8 cellular contexts compared by ENCODE assay signal in genomic region chr17:78041401-78042179, GRCh38.
A peak's percentile ranks its signal among the peaks of the same experiment; 100 is the strongest.
DNase-seq lines count a peak whose midpoint lies in the region; ATAC-seq and TF ChIP-seq lines count a peak whose summit lies in the region.

No MANE protein-coding gene starts in this region.

- H3K27ac Mint-ChIP-seq in T-helper 1 cell treated with Interleukin-12 subunit alpha and Interleukin-12 subunit beta and Interleukin-4 antibody, amounts not matched to agents 30 μg/mL and 1 μg/mL, for 36 hours = no peak overlapping the region
- H3K27ac Mint-ChIP-seq in immature natural killer cell = peak overlapping the region in 4 of 6 donors; percentile 10 to 75 (median 34)

- no peak for TF ChIP-seq CTCF in thoracic aorta (IDR thresholded peaks at IDR 0.05)

- no peaks in the 10 kb centered on the region for H3K27me3 ChIP-seq in adipocyte (replicated peaks; ENCODE audit: control insufficient read depth, insufficient read depth, low read length)
- H3K27me3 ChIP-seq in thoracic aorta (replicated peaks; ENCODE audit: insufficient read depth) = no peaks in the 10 kb centered on the region

- H3K36me3 ChIP-seq in adipocyte (ENCODE audit: control insufficient read depth, insufficient read depth, low read length, severe bottlenecking) = no peaks in the 10 kb centered on the region
- H3K36me3 ChIP-seq in thoracic aorta = peaks cover 6% of the 10 kb centered on the region

- H3K4me3 Mint-ChIP-seq in T-helper 1 cell treated with Interleukin-12 subunit alpha and Interleukin-12 subunit beta and Interleukin-4 antibody, amounts not matched to agents 30 μg/mL and 1 μg/mL, for 36 hours = peak overlapping the region; percentile 66
- H3K4me3 Mint-ChIP-seq in immature natural killer cell = peak overlapping the region; percentile 46 to 77 (median 59)

- H3K27me3 Mint-ChIP-seq in T-helper 1 cell treated with Interleukin-12 subunit alpha and Interleukin-12 subunit beta and Interleukin-4 antibody, amounts not matched to agents 30 μg/mL and 1 μg/mL, for 36 hours (ENCODE audit: low read depth) = no peaks in the 10 kb centered on the region
- peaks cover 0 to 2% (median 0%) of the 10 kb centered on the region in 3 donors for H3K27me3 Mint-ChIP-seq in immature natural killer cell (ENCODE audit: low read depth in 3 of 3)

- in situ Hi-C loops in G401 (cut with HindIII; ENCODE audit: low sequenced_read_pairs) = no loop called here

- H3K4me3 ChIP-seq in adipocyte (ENCODE audit: low read length) (peak overlapping the region; percentile 88), thoracic aorta (peak overlapping the region; percentile 75)

- peak overlapping the region; percentile 92 for H3K9ac ChIP-seq in adipocyte (ENCODE audit: low read length)

- DNase-seq in T-helper 1 cell = no peak
- DNase-seq in adipocyte (ENCODE audit: low read depth) = peak; percentile 59
- no peak for DNase-seq in immature natural killer cell
- DNase-seq in thoracic aorta (ENCODE audit: low spot score) = no peak
- DNase-seq in G401 (ENCODE audit: low spot score) = no peak
- no peak for DNase-seq in COLO829 (ENCODE audit: low spot score)

- ATAC-seq in thoracic aorta (ENCODE audit: insufficient number of reproducible peaks, low FRiP score, low read depth) (no peak), HG02759 (IDR thresholded peaks at IDR 0.05; ENCODE audit: unreplicated experiment) (no peak)

- peaks cover 15% of the 10 kb centered on the region for H3K4me1 ChIP-seq in adipocyte (ENCODE audit: control insufficient read depth, insufficient read depth, low read length)
- H3K4me1 ChIP-seq in thoracic aorta (ENCODE audit: control insufficient read depth in 1 of 2, low read depth in 2 of 2) = peaks cover 13 to 32% of the 10 kb centered on the region in 2 donors

- H3K27ac ChIP-seq in thoracic aorta = peak overlapping the region; percentile 78 to 80

- H3K9me3 ChIP-seq in adipocyte (ENCODE audit: control insufficient read depth, low read length) (no peaks in the 10 kb centered on the region), thoracic aorta (no peaks in the 10 kb centered on the region)

- peaks cover 3% of the 10 kb centered on the region for H3K4me1 Mint-ChIP-seq in T-helper 1 cell treated with Interleukin-12 subunit alpha and Interleukin-12 subunit beta and Interleukin-4 antibody, amounts not matched to agents 30 μg/mL and 1 μg/mL, for 36 hours (ENCODE audit: low read depth)
- H3K4me1 Mint-ChIP-seq in immature natural killer cell = peaks cover 25 to 69% of the 10 kb centered on the region in 2 donors

- no peaks in the 10 kb centered on the region for H3K9me3 Mint-ChIP-seq in T-helper 1 cell treated with Interleukin-12 subunit alpha and Interleukin-12 subunit beta and Interleukin-4 antibody, amounts not matched to agents 30 μg/mL and 1 μg/mL, for 36 hours
- no peaks in the 10 kb centered on the region for H3K9me3 Mint-ChIP-seq in immature natural killer cell

- peaks cover 27% of the 10 kb centered on the region for H3K36me3 Mint-ChIP-seq in T-helper 1 cell treated with Interleukin-12 subunit alpha and Interleukin-12 subunit beta and Interleukin-4 antibody, amounts not matched to agents 30 μg/mL and 1 μg/mL, for 36 hours (ENCODE audit: low read depth)
- peaks cover 7 to 19% (median 11%) of the 10 kb centered on the region in 3 donors for H3K36me3 Mint-ChIP-seq in immature natural killer cell
